8 cellular contexts compared by ENCODE assay signal in the genomic region with DNA sequence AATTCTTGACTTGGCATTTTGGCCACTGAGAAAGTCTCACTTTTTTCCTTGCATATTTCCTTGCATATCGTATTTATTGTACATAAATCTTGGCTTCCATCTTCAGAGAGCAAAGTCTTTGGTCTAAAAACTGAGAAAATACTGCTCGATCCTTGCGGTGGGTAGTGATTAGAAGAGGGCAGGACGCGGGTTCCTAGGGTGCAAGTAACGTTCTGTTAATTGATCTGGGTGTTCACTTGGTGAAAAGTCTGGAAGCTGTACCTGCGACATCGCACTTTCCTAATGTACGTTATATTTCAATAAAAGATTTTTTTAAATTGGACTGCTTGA. TPM values are rescaled to one million over a fixed set of nuclear protein-coding genes. Genes with fewer than 3 reads are reported as not detected.
A peak's percentile ranks its signal among the peaks of the same experiment; 100 is the strongest.
DNase-seq lines count a peak whose midpoint lies in the region; ATAC-seq and TF ChIP-seq lines count a peak whose summit lies in the region.

No MANE protein-coding gene starts in this region.

- intact Hi-C loops in A673 (cut with micrococcal nuclease; ENCODE audit: unreplicated experiment): no loop called here

- peaks cover 4% of the 10 kb centered on the region for H3K36me3 ChIP-seq in A673 (ENCODE audit: insufficient read depth, low read length, poor library complexity, severe bottlenecking)

- no peaks in the 10 kb centered on the region for H3K9me3 ChIP-seq in A673 (ENCODE audit: low read depth, low read length, poor library complexity, severe bottlenecking)

- peaks cover 31% of the 10 kb centered on the region for H3K4me1 ChIP-seq in A673 (ENCODE audit: insufficient read depth, low read length, poor library complexity, severe bottlenecking)

- peaks cover 24% of the 10 kb centered on the region for H3K4me1 Mint-ChIP-seq in activated T-helper 17 cell treated with anti-CD3 and anti-CD28 coated beads, Interleukin-2, amount 50 U/mL, for 72 hours
- H3K4me1 Mint-ChIP-seq in memory B cell: peaks cover 51% of the 10 kb centered on the region

- peak overlapping the region; percentile 79 for H3K4me3 Mint-ChIP-seq in activated T-helper 17 cell treated with anti-CD3 and anti-CD28 coated beads, Interleukin-2, amount 50 U/mL, for 72 hours
- peak overlapping the region; percentile 78 for H3K4me3 Mint-ChIP-seq in memory B cell

- DNase-seq in A673 (ENCODE audit: low spot score) (no peak), memory B cell (ENCODE audit: low spot score in 2 of 2) (no peak), activated gamma-delta T cell treated with Interleukin-2 at 50 U/mL for 16 hours (no peak), NCI-H2227 (lab: John Stamatoyannopoulos, UW; ENCODE audit: unreplicated experiment) (no peak)

- peak overlapping the region; percentile 36 for H3K4me3 ChIP-seq in A673 (ENCODE audit: low read depth, low read length, poor library complexity, severe bottlenecking)

- CTCF ChIA-PET in A673 (lab: Charles Lee): interaction anchor here (1.3 kb wide), 1 partner anchor 15 kb away, joined by 6 read pairs; no protein-coding TSS in a partner anchor

- POLR2A ChIA-PET in A673 (lab: Charles Lee; ENCODE audit: low non-redundant PET): interaction anchor here (0.6 to 1.0 kb wide), 2 partner anchors 13 to 26 kb away, joined by 3 to 5 read pairs; no protein-coding TSS in a partner anchor

- peak; percentile 1 for ATAC-seq in GM21528 (IDR thresholded peaks at IDR 0.05; ENCODE audit: low FRiP score, unreplicated experiment)
- ATAC-seq in activated T-helper 17 cell treated with anti-CD3 and anti-CD28 coated beads, Interleukin-2, amount 50 U/mL, for 72 hours (replicated peaks): peak; percentile 1
- no peak for ATAC-seq in memory B cell (ENCODE audit: low read depth)
- no peak for ATAC-seq in GM21526 (IDR thresholded peaks at IDR 0.05; ENCODE audit: low FRiP score, unreplicated experiment)
- no peak for ATAC-seq in GM18907 (IDR thresholded peaks at IDR 0.05; ENCODE audit: unreplicated experiment)

- peaks cover 45% of the 10 kb centered on the region for H3K36me3 Mint-ChIP-seq in activated T-helper 17 cell treated with anti-CD3 and anti-CD28 coated beads, Interleukin-2, amount 50 U/mL, for 72 hours (ENCODE audit: low read depth)
- peaks cover 6% of the 10 kb centered on the region for H3K36me3 Mint-ChIP-seq in memory B cell

- no peaks in the 10 kb centered on the region for H3K27me3 Mint-ChIP-seq in activated T-helper 17 cell treated with anti-CD3 and anti-CD28 coated beads, Interleukin-2, amount 50 U/mL, for 72 hours
- H3K27me3 Mint-ChIP-seq in memory B cell: no peaks in the 10 kb centered on the region

- H3K27ac ChIP-seq in A673 (ENCODE audit: low read depth, low read length, poor library complexity, severe bottlenecking): peak overlapping the region; percentile 66

- TSS peak; percentile 84 for BruUV-seq in A673 (replicated peaks; lab: Mats Ljungman, UMichigan)

- TF ChIP-seq CTCF in A673 (conservative IDR thresholded peaks at IDR 0.05; ENCODE audit: low read depth, low read length): no peak

- H3K27me3 ChIP-seq in A673 (replicated peaks; ENCODE audit: insufficient read depth, low read depth, low read length, poor library complexity): no peaks in the 10 kb centered on the region

- H3K9me3 Mint-ChIP-seq in activated T-helper 17 cell treated with anti-CD3 and anti-CD28 coated beads, Interleukin-2, amount 50 U/mL, for 72 hours: no peaks in the 10 kb centered on the region
- no peaks in the 10 kb centered on the region for H3K9me3 Mint-ChIP-seq in memory B cell

- H3K27ac Mint-ChIP-seq in activated T-helper 17 cell treated with anti-CD3 and anti-CD28 coated beads, Interleukin-2, amount 50 U/mL, for 72 hours: peak overlapping the region; percentile 90
- peak overlapping the region; percentile 60 for H3K27ac Mint-ChIP-seq in memory B cell

RNA-seq across cellular contexts. Expression of gene UBALD2, which starts 0.8 kb away (rescaled TPM):
- 45.7 and 46.5 TPM in 2 replicates for total RNA-seq in A673 (2021)
- total RNA-seq in activated T-helper 17 cell treated with anti-CD3 and anti-CD28 coated beads, Interleukin-2, amount 50 U/mL, for 72 hours: 100 to 1,000 TPM; 173 to 187 TPM

RNA-seq across cellular contexts. Expression of gene RNF157, which starts 24.1 kb away (rescaled TPM):
- 0.56 and 0.70 TPM in 2 replicates for total RNA-seq in A673 (2021)
- 10 to 100 TPM; 15.5 to 17.4 TPM for total RNA-seq in activated T-helper 17 cell treated with anti-CD3 and anti-CD28 coated beads, Interleukin-2, amount 50 U/mL, for 72 hours

RNA-seq across cellular contexts. Expression of gene QRICH2, which starts 43.7 kb away (rescaled TPM):
- total RNA-seq in A673 (2021): 3.3 and 4.3 TPM in 2 replicates
- 1 to 10 TPM in 1 of 2 donors, under 1 TPM in 1; 0.85 to 2.1 TPM for total RNA-seq in activated T-helper 17 cell treated with anti-CD3 and anti-CD28 coated beads, Interleukin-2, amount 50 U/mL, for 72 hours

Comparison
In these comparisons a context has a peak if more than half of its experiments do, and no peak if none do; other contexts are left out.
1. ATAC-seq: peak in GM21528 (single experiment) and activated T-helper 17 cell treated with anti-CD3 and anti-CD28 coated beads, Interleukin-2, amount 50 U/mL, for 72 hours (single experiment); none in memory B cell (single experiment), GM21526 (single experiment) and GM18907 (single experiment).